Comparison of ENCODE assay signal across 8 cellular contexts in genomic region chr16:21952793-21953540, GRCh38. TPM values are rescaled to one million over a fixed set of nuclear protein-coding genes. Genes with fewer than 3 reads are reported as not detected.
A peak's percentile ranks its signal among the peaks of the same experiment; 100 is the strongest.
DNase-seq lines count a peak whose midpoint lies in the region; ATAC-seq and TF ChIP-seq lines count a peak whose summit lies in the region.

Gene UQCRC2, plus strand, starts transcription at chr16:21953361. Its CDS starts 63 bp downstream, at chr16:21953424.

- H3K4me3 Mint-ChIP-seq in activated B cell treated with CpG ODN at 0.5 μM for 24 hours = peak within 1 kb of the TSS; percentile 98

- H3K27me3 Mint-ChIP-seq in activated B cell treated with CpG ODN at 0.5 μM for 24 hours = no peaks in the 10 kb centered on the region

- peaks cover 65% of the 10 kb centered on the region for H3K4me1 Mint-ChIP-seq in activated B cell treated with CpG ODN at 0.5 μM for 24 hours

- H3K9me3 ChIP-seq in spleen = no peaks in the 10 kb centered on the region

- H3K36me3 Mint-ChIP-seq in activated B cell treated with CpG ODN at 0.5 μM for 24 hours (ENCODE audit: low read depth) = peaks cover 33% of the 10 kb centered on the region

- no peaks in the 10 kb centered on the region for H3K27me3 ChIP-seq in spleen (replicated peaks in 1 of 7)

- ATAC-seq in GM19025 (IDR thresholded peaks at IDR 0.05; ENCODE audit: low read depth, unreplicated experiment) (peak; percentile 87), HG03280 (IDR thresholded peaks at IDR 0.05; ENCODE audit: unreplicated experiment) (peak; percentile 86), activated B cell treated with CpG ODN at 0.5 μM for 24 hours (ENCODE audit: low read depth) (peak; percentile 89)

- H3K9me3 Mint-ChIP-seq in activated B cell treated with CpG ODN at 0.5 μM for 24 hours = no peaks in the 10 kb centered on the region

- TF ChIP-seq POLR2A in spleen (IDR thresholded peaks at IDR 0.05) = peak; percentile 9 to 96 (median 37)

- H3K27ac Mint-ChIP-seq in activated B cell treated with CpG ODN at 0.5 μM for 24 hours = peak within 1 kb of the TSS; percentile 98

- CTCF ChIA-PET in activated B cell treated with CpG ODN at 0.5 μM for 24 hours (lab: Charles Lee) = interaction anchor here (0.7 to 1.4 kb wide), 3 partner anchors 49 to 235 kb away, joined by 3 to 4 read pairs (median 3); no protein-coding TSS in a partner anchor

- intact Hi-C loops in activated B cell treated with CpG ODN at 0.5 μM for 24 hours (cut with micrococcal nuclease) (loop anchor here (1.0 to 5.0 kb wide), 5 partner anchors 133 to 356 kb away; partner anchors contain the start of genes METTL9 and POLR3E), spleen (cut with DNase I; ENCODE audit: low total_unique reads) (no loop called here)

- TF ChIP-seq CTCF in AG09319 (IDR thresholded peaks at IDR 0.05; ENCODE audit: low read depth, low read length) = no peak
- no peak for TF ChIP-seq CTCF in activated B cell treated with CpG ODN at 0.5 μM for 24 hours (IDR thresholded peaks at IDR 0.05)
- TF ChIP-seq CTCF in cardiac fibroblast (IDR thresholded peaks at IDR 0.05; ENCODE audit: low read depth, low read length) = no peak
- peak in 3 of 11 experiments; percentile 11 to 38 (median 20) for TF ChIP-seq CTCF in spleen (IDR thresholded peaks at IDR 0.05 in 8 of 11, conservative IDR thresholded peaks at IDR 0.05 in 3 of 11)

- DNase-seq in AG09319 (ENCODE audit: extremely low read depth, low read depth) (peak; percentile 78), NCI-H345 (lab: John Stamatoyannopoulos, UW) (peak; percentile 95), activated B cell treated with CpG ODN at 0.5 μM for 24 hours (peak; percentile 76), cardiac fibroblast (ENCODE audit: low read depth in 2 of 2) (peak; percentile 95 to 97), inferior parietal cortex (ENCODE audit: extremely low spot score) (peak; percentile 97), spleen (peak; percentile 95)

- H3K4me3 ChIP-seq in cardiac fibroblast (replicated peaks in 1 of 2; ENCODE audit: low read depth in 2 of 2, low read length in 2 of 2) (peak within 1 kb of the TSS; percentile 80 to 82), spleen (peak within 1 kb of the TSS; percentile 87 to 100 (median 98))

- POLR2A ChIA-PET in activated B cell treated with CpG ODN at 0.5 μM for 24 hours (lab: Charles Lee) = interaction anchor here (0.6 to 2.3 kb wide), 14 partner anchors 52 to 1604 kb away, joined by 3 to 24 read pairs (median 4); partner anchors contain the start of genes EARS2, EEF2K, MOSMO and UBFD1

- WGBS in spleen, 5 donors = 0% methylated on average over 34 to 41 of the region's 41 CpGs

- peaks cover 45 to 88% (median 71%) of the 10 kb centered on the region in 6 donors for H3K4me1 ChIP-seq in spleen

- H3K36me3 ChIP-seq in spleen = peaks cover 0 to 25% (median 11%) of the 10 kb centered on the region in 6 donors

- H3K27ac ChIP-seq in spleen = peak within 1 kb of the TSS; percentile 92 to 98 (median 96)

RNA-seq across cellular contexts. Expression of gene UQCRC2, which starts in this region (rescaled TPM):
- total RNA-seq in activated B cell treated with CpG ODN at 0.5 μM for 24 hours (207 and 230 TPM in 2 replicates), spleen (100 to 1,000 TPM; 113 to 172 (median 164) TPM)
- polyA plus RNA-seq in spleen = 100 to 1,000 TPM in 1 of 3 donors, 10 to 100 TPM in 2; 75.1 to 107 (median 79.8) TPM

Comparison
In these comparisons a context has a peak if more than half of its experiments do, and no peak if none do; other contexts are left out.
1. Peak in every context shown above with its lines: DNase-seq, ATAC-seq, H3K4me3 ChIP-seq and H3K27ac ChIP-seq.